In the genomic region with DNA sequence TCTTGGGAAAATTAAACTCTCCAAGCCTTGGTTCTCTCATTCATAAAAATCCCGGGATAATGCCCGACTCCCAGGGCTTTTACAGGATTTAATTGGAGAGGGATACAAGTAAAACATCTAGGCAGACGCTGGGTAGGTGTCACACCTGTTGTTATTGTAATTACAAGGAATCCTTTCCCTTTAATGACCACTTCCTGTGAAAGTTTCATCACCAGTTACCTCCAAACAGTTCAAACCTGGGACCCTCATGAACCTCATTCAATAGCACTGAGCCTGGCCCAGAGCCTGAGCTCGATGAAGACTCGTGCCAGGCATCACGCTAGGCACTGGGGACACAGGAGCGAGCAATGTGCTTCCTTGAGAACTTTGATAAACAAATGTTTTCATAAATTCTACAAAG, we compare ENCODE assay signal across 16 cellular contexts. TPM values are rescaled to one million over a fixed set of nuclear protein-coding genes. Genes with fewer than 3 reads are reported as not detected.
DNase-seq lines count a peak whose midpoint lies in the region; ATAC-seq and TF ChIP-seq lines count a peak whose summit lies in the region.
"Had no signal": no experiment of that assay in that cellular context is flagged by ENCODE, and none has a peak within 500 bp of the region (broad histone marks: within the 10 kb centered on the region; RNA-seq: fewer than 3 reads in every experiment).

No MANE protein-coding gene starts in this region.

- H3K9me2 ChIP-seq in OCI-LY7 (ENCODE audit: insufficient read depth, low read length), result no peaks in the 10 kb centered on the region

- H3K27ac ChIP-seq in HUES64 (ENCODE audit: low read depth, low read length) (peak overlapping the region; percentile 11; the same call in 1 of the 2 replicates), right cardiac atrium (ENCODE audit: low read length) (peak overlapping the region; percentile 81), sigmoid colon (peak overlapping the region; percentile 3 to 95 (median 67)), OCI-LY7 (ENCODE audit: low read depth, low read length, poor library complexity, severe bottlenecking) (no peak overlapping the region)

- CTCF ChIA-PET in OCI-LY7 (lab: Charles Lee; ENCODE audit: unreplicated experiment), result no interaction called here

- H3K4me2 ChIP-seq in OCI-LY7 (ENCODE audit: low read length), result no peak overlapping the region

- intact Hi-C loops in right cardiac atrium (cut with DNase I) (no loop called here), sigmoid colon (cut with DNase I) (loop anchor here (5.0 kb wide), 1 partner anchor 40 kb away; no protein-coding TSS in a partner anchor), OCI-LY7 (cut with micrococcal nuclease; ENCODE audit: unreplicated experiment) (no loop called here)

- 65% methylated on average over 6 of the region's 7 CpGs for WGBS in HUES64
- WGBS in right cardiac atrium, result 66% methylated on average over 7 of the region's 7 CpGs
- 79 to 81% methylated on average over 7 of the region's 7 CpGs for WGBS in sigmoid colon, 2 donors

- H3K36me3 ChIP-seq in HUES64 (ENCODE audit: insufficient read depth, low read length), result no peaks in the 10 kb centered on the region
- no peaks in the 10 kb centered on the region for H3K36me3 ChIP-seq in sigmoid colon
- H3K36me3 ChIP-seq in OCI-LY7 (ENCODE audit: insufficient read depth, low read length), result no peaks in the 10 kb centered on the region

- DNase-seq in COR-L47 (lab: John Stamatoyannopoulos, UW), result peak; percentile 9
- no peak for DNase-seq in right cardiac atrium
- no peak for DNase-seq in sigmoid colon
- DNase-seq in NCI-H1048 (lab: John Stamatoyannopoulos, UW), result no peak
- DNase-seq in OCI-LY7 (ENCODE audit: low spot score), result no peak
- DNase-seq: activated CD4-positive, alpha-beta T cell treated with anti-CD3 and anti-CD28 coated beads for 1 hour; activated CD8-positive, alpha-beta memory T cell treated with anti-CD3 and anti-CD28 coated beads, Interleukin-2, amount 10 ng/mL, durations not matched to agents 7 days and 5 days; activated gamma-delta T cell; cortex of kidney; islet precursor cell; mucosa of descending colon; NCI-H2029 treated with DMSO at 0.1 percent for 48 hours; NCI-H774; T-helper 2 cell had no signal

- POLR2A ChIA-PET in OCI-LY7 (lab: Charles Lee), result interaction anchor here (1.2 kb wide), 1 partner anchor 20 kb away, joined by 3 read pairs; no protein-coding TSS in a partner anchor

- no peak overlapping the region for H2AFZ ChIP-seq in OCI-LY7 (ENCODE audit: low read length)

- H3K9me3 ChIP-seq in HUES64 (ENCODE audit: insufficient read depth, low read depth, low read length) (no peaks in the 10 kb centered on the region), right cardiac atrium (ENCODE audit: control insufficient read depth, low read length) (no peaks in the 10 kb centered on the region), sigmoid colon (no peaks in the 10 kb centered on the region), OCI-LY7 (ENCODE audit: low read length) (no peaks in the 10 kb centered on the region)
- H3K9me3 ChIP-seq: mucosa of descending colon had no signal

- peaks cover 28% of the 10 kb centered on the region for H3K4me1 ChIP-seq in HUES64 (ENCODE audit: insufficient read depth, low read length)
- peaks cover 11% of the 10 kb centered on the region for H3K4me1 ChIP-seq in right cardiac atrium (ENCODE audit: control insufficient read depth, insufficient read depth, low read length)
- peaks cover 0 to 45% (median 32%) of the 10 kb centered on the region in 4 donors for H3K4me1 ChIP-seq in sigmoid colon
- H3K4me1 ChIP-seq in OCI-LY7 (ENCODE audit: insufficient read depth, low read length, poor library complexity, severe bottlenecking), result peaks cover 10% of the 10 kb centered on the region

- H3K27me3 ChIP-seq in HUES64 (ENCODE audit: insufficient read depth, low read length) (no peaks in the 10 kb centered on the region), right cardiac atrium (ENCODE audit: control insufficient read depth, insufficient read depth) (no peaks in the 10 kb centered on the region), sigmoid colon (no peaks in the 10 kb centered on the region)

- TF ChIP-seq POLR2A in sigmoid colon (IDR thresholded peaks at IDR 0.05), result no peak

- H3K4me3 ChIP-seq in HUES64 (ENCODE audit: low read length) (no peak overlapping the region), right cardiac atrium (ENCODE audit: low read length) (no peak overlapping the region), sigmoid colon (no peak overlapping the region), OCI-LY7 (ENCODE audit: low read depth, low read length, poor library complexity, severe bottlenecking) (no peak overlapping the region)
- H3K4me3 ChIP-seq: mucosa of descending colon had no signal

- peak overlapping the region; percentile 9; the same call in 1 of the 2 replicates for H3K9ac ChIP-seq in HUES64 (ENCODE audit: low read depth, low read length)

- TF ChIP-seq CTCF in sigmoid colon (IDR thresholded peaks at IDR 0.05) (no peak), OCI-LY7 (conservative IDR thresholded peaks at IDR 0.05; ENCODE audit: low read length) (no peak)

- BruUV-seq in OCI-LY7 (replicated peaks; lab: Mats Ljungman, UMichigan), result no TSS peak

- no peak for TF ChIP-seq EP300 in sigmoid colon (IDR thresholded peaks at IDR 0.05)

- ATAC-seq in right cardiac atrium, result no peak
- ATAC-seq in activated CD4-positive, CD25-positive, alpha-beta regulatory T cell treated with anti-CD3 and anti-CD28 coated beads, Interleukin-2, amount 50 U/mL, for 24 hours, result no peak
- ATAC-seq: activated CD8-positive, alpha-beta memory T cell treated with anti-CD3 and anti-CD28 coated beads, Interleukin-2, amount 10 ng/mL, durations not matched to agents 7 days and 5 days; mucosa of descending colon had no signal

- H4K20me1 ChIP-seq in OCI-LY7 (ENCODE audit: insufficient read depth, low read length), result peaks cover 7% of the 10 kb centered on the region; the same call in 1 of the 2 replicates

- no peaks in the 10 kb centered on the region; the same call in 1 of the 2 replicates for H3K79me2 ChIP-seq in OCI-LY7 (ENCODE audit: insufficient read depth, low read depth, low read length)

RNA-seq across cellular contexts. Expression of a gene that starts 2.1 kb away (rescaled TPM):
- 44.3 TPM for polyA plus RNA-seq in HUES64 (2013, experiment 1 of 2)
- polyA plus RNA-seq in HUES64 (2013, experiment 2 of 2), result 45.3 TPM
- total RNA-seq in right cardiac atrium, result 10 to 100 TPM; 48.3 to 57.3 (median 52.7) TPM
- polyA plus RNA-seq in right cardiac atrium, result 30.9 TPM
- total RNA-seq in sigmoid colon, result 100 to 1,000 TPM in 2 of 4 donors, 10 to 100 TPM in 2; 92.2 to 148 (median 102) TPM
- polyA plus RNA-seq in sigmoid colon, result 10 to 100 TPM; 12.7 to 23.1 (median 21.0) TPM
- 24.8 and 25.0 TPM in 2 replicates for total RNA-seq in OCI-LY7 (2014; rRNA removed; shearing (Covaris generic))
- total RNA-seq in OCI-LY7 (2022), result 22.5 and 25.5 TPM in 2 replicates
